ENCODE assay signal across 11 cellular contexts in the genomic region with DNA sequence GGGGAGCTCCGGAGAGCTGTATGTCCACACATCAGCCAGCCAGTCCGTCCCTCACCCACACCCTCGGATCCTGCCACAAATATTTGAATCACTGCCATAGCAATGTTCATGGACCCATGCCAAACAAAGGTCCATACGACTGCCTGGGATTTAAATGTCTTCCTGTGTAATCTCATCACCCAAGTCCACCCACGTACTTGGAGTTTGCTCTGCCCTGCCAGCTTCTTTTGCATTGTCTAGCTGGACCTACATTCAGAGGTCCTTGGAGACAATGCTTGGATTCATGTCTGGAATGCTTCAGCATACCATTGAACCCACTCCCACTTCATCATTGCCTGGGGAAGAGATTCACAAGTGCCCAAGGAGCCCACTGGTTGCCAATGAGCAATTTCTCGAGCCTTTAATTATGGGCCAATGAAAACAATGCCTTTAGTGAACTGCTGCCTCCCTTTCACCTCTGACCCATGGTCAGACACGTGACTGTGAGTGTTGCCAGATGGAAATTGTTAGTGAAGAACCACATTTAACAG.
DNase-seq lines count a peak whose midpoint lies in the region; ATAC-seq and TF ChIP-seq lines count a peak whose summit lies in the region.
"Had no signal": no experiment of that assay in that cellular context is flagged by ENCODE, and none has a peak within 500 bp of the region (broad histone marks: within the 10 kb centered on the region; RNA-seq: fewer than 3 reads in every experiment).

No MANE protein-coding gene starts in this region.

- H3K27ac Mint-ChIP-seq in progenitor cell of endocrine pancreas, result no peak overlapping the region

- ATAC-seq in mucosa of descending colon, result peak; percentile 33
- ATAC-seq in stimulated activated naive CD8-positive, alpha-beta T cell treated with anti-CD3 and anti-CD28 coated beads, Interleukin-15, Interleukin-2, amounts not matched to agents 100 U/mL and 50 U/mL, for 24 hours, result no peak

- H3K4me1 Mint-ChIP-seq in progenitor cell of endocrine pancreas (ENCODE audit: low read depth), result peaks cover 9% of the 10 kb centered on the region

- intact Hi-C loops in mucosa of descending colon (cut with DNase I, micrococcal nuclease), result loop anchor here in 1 of 2 donors (10.0 kb wide), 1 partner anchor 96 kb away; no protein-coding TSS in a partner anchor

- H3K27me3 Mint-ChIP-seq in progenitor cell of endocrine pancreas, result no peaks in the 10 kb centered on the region

- H3K36me3 Mint-ChIP-seq in progenitor cell of endocrine pancreas (ENCODE audit: insufficient read depth), result peaks cover 9% of the 10 kb centered on the region
- H3K36me3 Mint-ChIP-seq: CD14-positive monocyte had no signal

- TF ChIP-seq CTCF in epithelial cell of proximal tubule (conservative IDR thresholded peaks at IDR 0.05; ENCODE audit: low read depth, low read length), result no peak
- TF ChIP-seq CTCF in mucosa of descending colon (IDR thresholded peaks at IDR 0.05), result no peak
- no peak for TF ChIP-seq CTCF in BE2C (IDR thresholded peaks at IDR 0.05; ENCODE audit: low read depth, low read length)
- TF ChIP-seq CTCF in progenitor cell of endocrine pancreas (IDR thresholded peaks at IDR 0.05; ENCODE audit: unreplicated experiment), result no peak

- H3K4me1 ChIP-seq in mucosa of descending colon (ENCODE audit: low read depth), result no peaks in the 10 kb centered on the region
- no peaks in the 10 kb centered on the region for H3K4me1 ChIP-seq in BE2C
- H3K4me1 ChIP-seq: Peyer's patch had no signal

- DNase-seq in AG08396 (ENCODE audit: low spot score) (peak; percentile 26), MG63 (peak; percentile 98), epithelial cell of proximal tubule (ENCODE audit: low read depth) (peak; percentile 98), mucosa of descending colon (no peak), BE2C (no peak), NCI-H1105 treated with DMSO at 0.1 percent for 48 hours (lab: John Stamatoyannopoulos, UW) (no peak), progenitor cell of endocrine pancreas (ENCODE audit: low spot score, unreplicated experiment) (no peak)
- no peak for DNase-seq in stimulated activated naive CD8-positive, alpha-beta T cell treated with anti-CD3 and anti-CD28 coated beads, Interleukin-15, Interleukin-2, amounts not matched to agents 100 U/mL and 50 U/mL, for 24 hours
- DNase-seq: central memory CD4-positive, alpha-beta T cell; Peyer's patch had no signal

- no peaks in the 10 kb centered on the region for H3K9me3 Mint-ChIP-seq in progenitor cell of endocrine pancreas (ENCODE audit: low read depth)

- H3K27me3 ChIP-seq in MG63 (no peaks in the 10 kb centered on the region), BE2C (no peaks in the 10 kb centered on the region)
- H3K27me3 ChIP-seq: Peyer's patch had no signal

- H3K36me3 ChIP-seq in MG63 (no peaks in the 10 kb centered on the region; the same call in 1 of the 2 replicates), mucosa of descending colon (ENCODE audit: low read depth) (no peaks in the 10 kb centered on the region), BE2C (no peaks in the 10 kb centered on the region)
- H3K36me3 ChIP-seq: Peyer's patch had no signal

- no peak overlapping the region for H3K4me3 Mint-ChIP-seq in progenitor cell of endocrine pancreas (ENCODE audit: low read depth)
- H3K4me3 Mint-ChIP-seq: CD14-positive monocyte had no signal

- H3K4me3 ChIP-seq in MG63 (no peak overlapping the region), epithelial cell of proximal tubule (ENCODE audit: low read depth, low read length) (no peak overlapping the region), mucosa of descending colon (no peak overlapping the region), BE2C (ENCODE audit: low read depth, low read length) (no peak overlapping the region)
- H3K4me3 ChIP-seq: Peyer's patch had no signal

- peaks cover 12% of the 10 kb centered on the region for H3K9me3 ChIP-seq in MG63
- no peaks in the 10 kb centered on the region for H3K9me3 ChIP-seq in mucosa of descending colon
- no peaks in the 10 kb centered on the region; the same call in 1 of the 2 replicates for H3K9me3 ChIP-seq in BE2C
- H3K9me3 ChIP-seq: Peyer's patch had no signal

Comparison
In these comparisons a context has a peak if more than half of its experiments do, and no peak if none do; other contexts are left out.
1. DNase-seq: peak in AG08396 (single experiment), MG63 (single experiment) and epithelial cell of proximal tubule (single experiment); none in mucosa of descending colon (0 of 3), BE2C (single experiment), stimulated activated naive CD8-positive, alpha-beta T cell treated with anti-CD3 and anti-CD28 coated beads, Interleukin-15, Interleukin-2, amounts not matched to agents 100 U/mL and 50 U/mL, for 24 hours (single experiment), NCI-H1105 treated with DMSO at 0.1 percent for 48 hours (single experiment) and progenitor cell of endocrine pancreas (single experiment).